ENCODE assay signal across 8 cellular contexts in genomic region chr16:85898521-85899442, GRCh38. TPM values are rescaled to one million over a fixed set of nuclear protein-coding genes. Genes with fewer than 3 reads are reported as not detected.
DNase-seq lines count a peak whose midpoint lies in the region; ATAC-seq and TF ChIP-seq lines count a peak whose summit lies in the region.

Gene IRF8, plus strand, starts transcription at chr16:85899162. Its CDS starts 3,854 bp downstream, at chr16:85903016.

- DNase-seq in CD4-positive, alpha-beta T cell: peak; percentile 33 to 75 (median 54)
- peak; percentile 83 for DNase-seq in NCI-H2171 (lab: John Stamatoyannopoulos, UW)
- peak; percentile 84 for DNase-seq in activated effector memory CD4-positive, alpha-beta T cell treated with anti-CD3 and anti-CD28 coated beads, Interleukin-2, amount 50 U/mL, for 16 hours
- DNase-seq in cardiac septum (ENCODE audit: low spot score): peak; percentile 82
- DNase-seq in progenitor cell of endocrine pancreas (ENCODE audit: low spot score, unreplicated experiment): peak; percentile 60
- DNase-seq in upper lobe of left lung: peak; percentile 64 to 96

- CTCF ChIA-PET in CD4-positive, alpha-beta T cell (lab: Charles Lee): interaction anchor here (1.4 kb wide), 1 partner anchor 77 kb away, joined by 4 read pairs; no protein-coding TSS in a partner anchor

- TF ChIP-seq POLR2A in upper lobe of left lung (IDR thresholded peaks at IDR 0.05): peak in 3 of 4 donors; percentile 66 to 97 (median 68)

- intact Hi-C loops in CD4-positive, alpha-beta T cell (cut with DNase I, micrococcal nuclease): loop anchor here (5.0 to 10.0 kb wide), 2 partner anchors 74 to 76 kb away; no protein-coding TSS in a partner anchor
- intact Hi-C loops in cardiac septum (cut with DNase I): no loop called here

- no peak for TF ChIP-seq CTCF in CD4-positive, alpha-beta T cell (IDR thresholded peaks at IDR 0.05)
- no peak for TF ChIP-seq CTCF in progenitor cell of endocrine pancreas (IDR thresholded peaks at IDR 0.05; ENCODE audit: unreplicated experiment)
- no peak for TF ChIP-seq CTCF in upper lobe of left lung (IDR thresholded peaks at IDR 0.05)

- H3K9me3 ChIP-seq in CD4-positive, alpha-beta T cell (ENCODE audit: control insufficient read depth, low read length): no peaks in the 10 kb centered on the region
- H3K9me3 ChIP-seq in upper lobe of left lung: no peaks in the 10 kb centered on the region

- no peaks in the 10 kb centered on the region for H3K27me3 ChIP-seq in CD4-positive, alpha-beta T cell (ENCODE audit: control insufficient read depth, insufficient read depth, low read length)
- peaks cover 0 to 13% (median 5%) of the 10 kb centered on the region in 4 donors for H3K27me3 ChIP-seq in upper lobe of left lung

- 2 to 5% methylated on average over 6 to 64 of the region's 102 CpGs for WGBS in upper lobe of left lung, 2 donors

- H3K4me1 Mint-ChIP-seq in CD4-positive, alpha-beta T cell (ENCODE audit: low read depth): peaks cover 45% of the 10 kb centered on the region
- peaks cover 16% of the 10 kb centered on the region for H3K4me1 Mint-ChIP-seq in progenitor cell of endocrine pancreas (ENCODE audit: low read depth)

- POLR2A ChIA-PET in CD4-positive, alpha-beta T cell (lab: Charles Lee): interaction anchor here (1.8 to 1.9 kb wide), 2 partner anchors 9 to 37 kb away, joined by 3 to 5 read pairs; no protein-coding TSS in a partner anchor

- H3K36me3 Mint-ChIP-seq in CD4-positive, alpha-beta T cell (ENCODE audit: low read depth): no peaks in the 10 kb centered on the region
- no peaks in the 10 kb centered on the region for H3K36me3 Mint-ChIP-seq in progenitor cell of endocrine pancreas (ENCODE audit: insufficient read depth)

- H3K4me3 ChIP-seq in upper lobe of left lung: peak within 1 kb of the TSS; percentile 44 to 63 (median 60)

- H3K27me3 Mint-ChIP-seq in CD4-positive, alpha-beta T cell: peaks cover 31% of the 10 kb centered on the region
- peaks cover 81% of the 10 kb centered on the region for H3K27me3 Mint-ChIP-seq in progenitor cell of endocrine pancreas

- no peaks in the 10 kb centered on the region for H3K9me3 Mint-ChIP-seq in CD4-positive, alpha-beta T cell
- H3K9me3 Mint-ChIP-seq in progenitor cell of endocrine pancreas (ENCODE audit: low read depth): no peaks in the 10 kb centered on the region

- H3K4me1 ChIP-seq in upper lobe of left lung: peaks cover 6 to 39% (median 17%) of the 10 kb centered on the region in 4 donors

- TF ChIP-seq EP300 in upper lobe of left lung (IDR thresholded peaks at IDR 0.05): no peak

- H3K4me3 Mint-ChIP-seq in CD4-positive, alpha-beta T cell: peak within 1 kb of the TSS; percentile 91
- H3K4me3 Mint-ChIP-seq in progenitor cell of endocrine pancreas (ENCODE audit: low read depth): peak within 1 kb of the TSS; percentile 67

- H3K27ac Mint-ChIP-seq in CD4-positive, alpha-beta T cell: no peak within 1 kb of the TSS
- H3K27ac Mint-ChIP-seq in progenitor cell of endocrine pancreas: no peak within 1 kb of the TSS

- peak; percentile 78 for ATAC-seq in CD4-positive, alpha-beta T cell (ENCODE audit: poor library complexity)
- ATAC-seq in GM21447 (IDR thresholded peaks at IDR 0.05; ENCODE audit: unreplicated experiment) (peak; percentile 33), upper lobe of left lung (ENCODE audit: low FRiP score in 2 of 2) (peak; percentile 71 to 91), HG03108 (IDR thresholded peaks at IDR 0.05; ENCODE audit: unreplicated experiment) (no peak)

- H3K36me3 ChIP-seq in upper lobe of left lung: no peaks in the 10 kb centered on the region

- no peak within 1 kb of the TSS for H3K27ac ChIP-seq in CD4-positive, alpha-beta T cell (ENCODE audit: low read depth, low read length)
- peak within 1 kb of the TSS; percentile 37 to 80 (median 60) for H3K27ac ChIP-seq in upper lobe of left lung

RNA-seq across cellular contexts. Expression of gene IRF8, which starts in this region (rescaled TPM):
- 10 to 100 TPM; 11.3 to 13.2 TPM for total RNA-seq in CD4-positive, alpha-beta T cell
- total RNA-seq in cardiac septum (1.6 TPM), progenitor cell of endocrine pancreas (2.0 TPM in 2 replicates), upper lobe of left lung (100 to 1,000 TPM in 1 of 6 donors, 10 to 100 TPM in 5; 41.5 to 141 (median 72.8) TPM)
